11 cellular contexts compared by ENCODE assay signal in the genomic region with DNA sequence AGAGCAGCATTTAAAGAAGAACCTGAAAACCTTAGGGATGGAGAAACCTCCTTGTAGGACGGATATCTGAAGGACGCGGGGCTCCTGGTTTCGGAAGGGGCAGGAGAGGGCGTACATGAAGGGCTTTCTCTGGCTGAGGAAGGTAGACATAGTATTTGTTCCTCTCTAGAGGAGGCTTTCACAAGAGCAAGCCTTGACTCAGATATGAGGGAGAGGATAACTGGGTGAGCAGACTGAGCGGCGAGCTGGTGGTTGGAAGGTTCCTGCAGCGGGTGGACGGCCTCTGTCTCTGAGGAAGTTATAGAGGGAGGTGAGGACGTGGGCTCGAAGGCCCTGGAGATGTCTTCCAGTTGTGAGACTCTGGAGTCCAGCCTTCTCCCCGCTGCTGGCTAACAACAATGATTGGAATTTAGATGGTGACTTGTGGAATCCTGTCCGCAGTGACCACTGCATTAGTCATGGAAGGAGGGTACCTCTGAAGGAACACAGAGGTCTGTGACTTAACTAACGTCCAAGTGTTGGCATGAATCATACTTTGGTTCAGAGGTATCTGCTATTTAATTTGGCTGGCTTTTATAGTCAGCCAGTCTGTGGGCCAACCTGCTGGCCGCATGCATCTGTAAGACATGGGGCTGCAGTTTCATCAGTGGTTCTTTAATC.
DNase-seq lines count a peak whose midpoint lies in the region; ATAC-seq and TF ChIP-seq lines count a peak whose summit lies in the region.
"Had no signal": no experiment of that assay in that cellular context is flagged by ENCODE, and none has a peak within 500 bp of the region (broad histone marks: within the 10 kb centered on the region; RNA-seq: fewer than 3 reads in every experiment).

No MANE protein-coding gene starts in this region.

- H3K27ac Mint-ChIP-seq in Calu3 (ENCODE audit: unreplicated experiment) = peak overlapping the region; percentile 86
- no peak overlapping the region for H3K27ac Mint-ChIP-seq in neural crest cell (ENCODE audit: unreplicated experiment)

- intact Hi-C loops in Calu3 (cut with micrococcal nuclease; ENCODE audit: unreplicated experiment) = loop anchor here (1.0 to 5.0 kb wide), 5 partner anchors 40 to 145 kb away; partner anchors contain the start of gene ASAP2
- intact Hi-C loops in mucosa of descending colon (cut with DNase I, micrococcal nuclease) = no loop called here
- intact Hi-C loops in left ventricle myocardium inferior (cut with micrococcal nuclease) = no loop called here

- H3K27me3 ChIP-seq in left ventricle myocardium inferior (ENCODE audit: low read depth) = no peaks in the 10 kb centered on the region
- H3K27me3 ChIP-seq: upper lobe of left lung had no signal

- H3K4me1 ChIP-seq in mucosa of descending colon (ENCODE audit: low read depth) (peaks cover 6% of the 10 kb centered on the region), left ventricle myocardium inferior (peaks cover 28% of the 10 kb centered on the region)

- BruUV-seq in Calu3 (replicated peaks; lab: Mats Ljungman, UMichigan) = no TSS peak

- no peaks in the 10 kb centered on the region for H3K27me3 Mint-ChIP-seq in Calu3 (ENCODE audit: unreplicated experiment)
- H3K27me3 Mint-ChIP-seq in neural crest cell (ENCODE audit: low read depth) = no peaks in the 10 kb centered on the region

- H3K9me3 Mint-ChIP-seq in Calu3 (ENCODE audit: low read depth, unreplicated experiment) = no peaks in the 10 kb centered on the region
- H3K9me3 Mint-ChIP-seq in neural crest cell = no peaks in the 10 kb centered on the region

- CTCF ChIA-PET in Calu3 (lab: Charles Lee) = interaction anchor here (1.3 to 1.8 kb wide), 3 partner anchors 13 to 79 kb away, joined by 3 to 8 read pairs (median 5); no protein-coding TSS in a partner anchor

- H3K4me1 Mint-ChIP-seq in Calu3 (ENCODE audit: low read depth, unreplicated experiment) (peaks cover 82% of the 10 kb centered on the region), neural crest cell (peaks cover 7% of the 10 kb centered on the region)

- TF ChIP-seq CTCF in Calu3 (IDR thresholded peaks at IDR 0.05; ENCODE audit: unreplicated experiment) (no peak), neural crest cell (conservative IDR thresholded peaks at IDR 0.05) (peak; percentile 19), mucosa of descending colon (IDR thresholded peaks at IDR 0.05) (no peak), left ventricle myocardium inferior (IDR thresholded peaks at IDR 0.05; ENCODE audit: borderline replicate concordance) (no peak)

- H3K4me3 ChIP-seq in mucosa of descending colon = no peak overlapping the region
- H3K4me3 ChIP-seq in left ventricle myocardium inferior = no peak overlapping the region
- H3K4me3 ChIP-seq: upper lobe of left lung had no signal

- ATAC-seq in HG03280 (IDR thresholded peaks at IDR 0.05; ENCODE audit: unreplicated experiment) (no peak), mucosa of descending colon (no peak)

- no peak overlapping the region for H3K27ac ChIP-seq in left ventricle myocardium inferior (replicated peaks)
- H3K27ac ChIP-seq: upper lobe of left lung had no signal

- H3K4me3 Mint-ChIP-seq in Calu3 (ENCODE audit: low read depth, unreplicated experiment) (peak overlapping the region; percentile 51), neural crest cell (no peak overlapping the region)

- DNase-seq in Calu3 (peak; percentile 77), NCI-H460 (ENCODE audit: extremely low read depth, low read depth) (peak; percentile 97), dermis microvascular lymphatic vessel endothelial cell (ENCODE audit: low read depth in 2 of 2) (peak; percentile 14 to 94), neural crest cell (ENCODE audit: low read depth, low spot score) (no peak), mucosa of descending colon (no peak), left ventricle myocardium inferior (no peak), SIG-M5 (lab: John Stamatoyannopoulos, UW) (no peak)
- DNase-seq: DMS79; stimulated activated CD4-positive, alpha-beta T cell treated with anti-CD3 and anti-CD28 coated beads, Interleukin-2, amount 100 ng/mL, for 48 hours; upper lobe of left lung had no signal

- H3K9me3 ChIP-seq in mucosa of descending colon (no peaks in the 10 kb centered on the region), left ventricle myocardium inferior (replicated peaks) (no peaks in the 10 kb centered on the region)
- H3K9me3 ChIP-seq: upper lobe of left lung had no signal

- no peaks in the 10 kb centered on the region for H3K36me3 ChIP-seq in mucosa of descending colon (ENCODE audit: low read depth)
- no peaks in the 10 kb centered on the region for H3K36me3 ChIP-seq in left ventricle myocardium inferior
- H3K36me3 ChIP-seq: upper lobe of left lung had no signal

- peaks cover 36% of the 10 kb centered on the region for H3K36me3 Mint-ChIP-seq in Calu3 (ENCODE audit: insufficient read depth, unreplicated experiment)
- H3K36me3 Mint-ChIP-seq in neural crest cell (ENCODE audit: low read depth) = peaks cover 9% of the 10 kb centered on the region

Comparison
In these comparisons a context has a peak if more than half of its experiments do, and no peak if none do; other contexts are left out.
1. DNase-seq: peak in Calu3 (single experiment), NCI-H460 (single experiment) and dermis microvascular lymphatic vessel endothelial cell (2 of 2); none in neural crest cell (single experiment), mucosa of descending colon (0 of 3), left ventricle myocardium inferior (single experiment) and SIG-M5 (single experiment).